Comparison of ENCODE assay signal across 14 cellular contexts in the genomic region with DNA sequence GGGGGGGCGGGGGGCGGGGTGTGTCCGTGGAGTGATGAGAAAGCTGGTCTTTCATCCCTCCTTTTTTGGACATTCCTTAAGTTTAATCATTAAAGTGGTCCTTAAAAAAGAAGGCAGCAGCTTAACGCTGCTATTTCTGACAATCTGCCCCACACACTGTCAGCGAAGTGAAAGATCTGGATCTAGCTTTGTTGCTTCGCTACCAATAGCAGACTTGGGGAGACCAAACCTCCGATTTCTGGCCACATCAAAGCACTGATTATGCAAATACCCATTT. TPM values are rescaled to one million over a fixed set of nuclear protein-coding genes. Genes with fewer than 3 reads are reported as not detected.
DNase-seq lines count a peak whose midpoint lies in the region; ATAC-seq and TF ChIP-seq lines count a peak whose summit lies in the region.
"Had no signal": no experiment of that assay in that cellular context is flagged by ENCODE, and none has a peak within 500 bp of the region (broad histone marks: within the 10 kb centered on the region; RNA-seq: fewer than 3 reads in every experiment).

No MANE protein-coding gene starts in this region.

- no peak overlapping the region for H3K18ac ChIP-seq in mesendoderm (ENCODE audit: low read length)

- DNase-seq in left ventricle myocardium inferior (no peak), cardiac septum (ENCODE audit: low spot score) (no peak), mesendoderm (no peak), aorta (no peak), G401 (ENCODE audit: low spot score) (no peak), dermis blood vessel endothelial cell (no peak), NCI-H1417 treated with DMSO at 0.1 percent for 48 hours (lab: John Stamatoyannopoulos, UW) (no peak)
- DNase-seq in activated CD8-positive, alpha-beta T cell treated with anti-CD3 and anti-CD28 coated beads, Interleukin-2, amount 10 ng/mL, durations not matched to agents 7 days and 5 days = no peak
- DNase-seq: Caco-2, NCI-H2029 had no signal

- POLR2A ChIA-PET in activated CD8-positive, alpha-beta T cell treated with anti-CD3 and anti-CD28 coated beads, Interleukin-2, amount 10 ng/mL, durations not matched to agents 7 days and 5 days (lab: Charles Lee) = no interaction called here

- no peak overlapping the region for H3K9ac ChIP-seq in mesendoderm (ENCODE audit: low read length)

- H3K27ac Mint-ChIP-seq in activated CD8-positive, alpha-beta T cell treated with anti-CD3 and anti-CD28 coated beads, Interleukin-2, amount 10 ng/mL, durations not matched to agents 7 days and 5 days = no peak overlapping the region

- H3K4ac ChIP-seq in mesendoderm (ENCODE audit: low read depth, low read length) = no peak overlapping the region

- H2BK15ac ChIP-seq in mesendoderm (replicated peaks; ENCODE audit: low read depth) = no peak overlapping the region

- TF ChIP-seq CTCF in left ventricle myocardium inferior (IDR thresholded peaks at IDR 0.05; ENCODE audit: borderline replicate concordance) = no peak

- intact Hi-C loops in left ventricle myocardium inferior (cut with micrococcal nuclease) = no loop called here
- intact Hi-C loops in cardiac septum (cut with DNase I) = no loop called here
- intact Hi-C loops in aorta (cut with DNase I) = no loop called here

- H3K4me3 Mint-ChIP-seq in activated CD8-positive, alpha-beta T cell treated with anti-CD3 and anti-CD28 coated beads, Interleukin-2, amount 10 ng/mL, durations not matched to agents 7 days and 5 days = peak overlapping the region; percentile 43

- H3K79me2 ChIP-seq in mesendoderm (ENCODE audit: control insufficient read depth, insufficient read depth, low read length) = no peaks in the 10 kb centered on the region

- CTCF ChIA-PET in activated CD8-positive, alpha-beta T cell treated with anti-CD3 and anti-CD28 coated beads, Interleukin-2, amount 10 ng/mL, durations not matched to agents 7 days and 5 days (lab: Charles Lee) = interaction anchor here (1.1 to 1.6 kb wide), 4 partner anchors 11 to 256 kb away, joined by 3 to 7 read pairs (median 6); no protein-coding TSS in a partner anchor

- H3K27me3 ChIP-seq in left ventricle myocardium inferior (ENCODE audit: low read depth) (peaks cover 100% of the 10 kb centered on the region), mesendoderm (ENCODE audit: insufficient read depth, low read length, poor library complexity) (peaks cover 63% of the 10 kb centered on the region), aorta (ENCODE audit: control insufficient read depth in 1 of 2, insufficient read depth in 2 of 2, low read length in 1 of 2) (no peaks in the 10 kb centered on the region)

- H3K36me3 ChIP-seq in left ventricle myocardium inferior (no peaks in the 10 kb centered on the region), mesendoderm (ENCODE audit: control insufficient read depth, insufficient read depth, low read length) (no peaks in the 10 kb centered on the region), aorta (ENCODE audit: control insufficient read depth in 1 of 2, insufficient read depth in 2 of 2, low read length in 1 of 2) (no peaks in the 10 kb centered on the region)

- H3K4me1 ChIP-seq in left ventricle myocardium inferior = peaks cover 37% of the 10 kb centered on the region
- no peaks in the 10 kb centered on the region for H3K4me1 ChIP-seq in mesendoderm (ENCODE audit: control insufficient read depth, low read depth, low read length)
- H3K4me1 ChIP-seq in aorta (ENCODE audit: control insufficient read depth in 1 of 2, insufficient read depth in 2 of 2, low read length in 2 of 2) = no peaks in the 10 kb centered on the region

- no peak overlapping the region for H2BK120ac ChIP-seq in mesendoderm (ENCODE audit: low read depth, low read length)

- WGBS in mesendoderm (ENCODE audit: extremely low coverage, insufficient coverage, low lambda C conversion rate) = no CpG with 5 or more reads among the region's 7 CpGs
- 1 to 3% methylated on average over 7 of the region's 7 CpGs for WGBS in aorta, 2 donors

- no peak overlapping the region for H3K23ac ChIP-seq in mesendoderm (ENCODE audit: low read length)

- no peaks in the 10 kb centered on the region for H3K9me3 Mint-ChIP-seq in activated CD8-positive, alpha-beta T cell treated with anti-CD3 and anti-CD28 coated beads, Interleukin-2, amount 10 ng/mL, durations not matched to agents 7 days and 5 days (ENCODE audit: insufficient read depth)

- H3K4me3 ChIP-seq in left ventricle myocardium inferior (peak overlapping the region; percentile 39), mesendoderm (ENCODE audit: low read length) (no peak overlapping the region), aorta (ENCODE audit: low read length in 2 of 2) (peak overlapping the region; percentile 10 to 36)

- no peak overlapping the region for H2AK5ac ChIP-seq in mesendoderm (ENCODE audit: low read length)

- no peaks in the 10 kb centered on the region for H3K79me1 ChIP-seq in mesendoderm (ENCODE audit: low read length)

- peak overlapping the region; percentile 16 for H3K4me2 ChIP-seq in mesendoderm (ENCODE audit: low read length)

- H4K5ac ChIP-seq in mesendoderm (ENCODE audit: low read length) = no peak overlapping the region

- H3K9me3 ChIP-seq in left ventricle myocardium inferior (replicated peaks) = no peaks in the 10 kb centered on the region
- no peaks in the 10 kb centered on the region for H3K9me3 ChIP-seq in aorta (ENCODE audit: control insufficient read depth, low read length)
- H3K9me3 ChIP-seq: Caco-2 had no signal

- H2BK5ac ChIP-seq in mesendoderm (ENCODE audit: low read length) = no peak overlapping the region

- peaks cover 77% of the 10 kb centered on the region for H3K27me3 Mint-ChIP-seq in activated CD8-positive, alpha-beta T cell treated with anti-CD3 and anti-CD28 coated beads, Interleukin-2, amount 10 ng/mL, durations not matched to agents 7 days and 5 days (ENCODE audit: low read depth)

- ATAC-seq in activated CD8-positive, alpha-beta T cell treated with anti-CD3 and anti-CD28 coated beads, Interleukin-2, amount 10 ng/mL, durations not matched to agents 7 days and 5 days = no peak
- ATAC-seq in aorta (ENCODE audit: low FRiP score) = no peak
- ATAC-seq: Right ventricle myocardium inferior had no signal

- in situ Hi-C loops in G401 (cut with HindIII; ENCODE audit: low sequenced_read_pairs) = no loop called here

- peaks cover 5% of the 10 kb centered on the region for H3K36me3 Mint-ChIP-seq in activated CD8-positive, alpha-beta T cell treated with anti-CD3 and anti-CD28 coated beads, Interleukin-2, amount 10 ng/mL, durations not matched to agents 7 days and 5 days (ENCODE audit: low read depth)

- H3K4me1 Mint-ChIP-seq in activated CD8-positive, alpha-beta T cell treated with anti-CD3 and anti-CD28 coated beads, Interleukin-2, amount 10 ng/mL, durations not matched to agents 7 days and 5 days (ENCODE audit: low read depth) = peaks cover 45% of the 10 kb centered on the region

- H3K56ac ChIP-seq in mesendoderm (ENCODE audit: low read length) = no peak overlapping the region

- no peak overlapping the region for H3K27ac ChIP-seq in left ventricle myocardium inferior (replicated peaks)
- H3K27ac ChIP-seq in mesendoderm (ENCODE audit: low read depth, low read length) = no peak overlapping the region
- no peak overlapping the region for H3K27ac ChIP-seq in aorta (ENCODE audit: low read depth in 1 of 2, low read length in 2 of 2)
- H3K27ac ChIP-seq: HL-60 had no signal

- no peak overlapping the region for H4K8ac ChIP-seq in mesendoderm (ENCODE audit: low read depth, low read length)

RNA-seq across cellular contexts. Expression of a gene that starts 5.9 kb away (rescaled TPM):
- total RNA-seq in left ventricle myocardium inferior (not detected), cardiac septum (not detected), aorta (not detected), dermis blood vessel endothelial cell (not detected in 2 replicates)
- total RNA-seq in activated CD8-positive, alpha-beta T cell treated with anti-CD3 and anti-CD28 coated beads, Interleukin-2, amount 10 ng/mL, durations not matched to agents 7 days and 5 days = not detected
- not detected for polyA plus RNA-seq in mesendoderm (2013, experiment 1 of 2)
- polyA plus RNA-seq in mesendoderm (2013, experiment 2 of 2) = 0.03 TPM
- polyA plus RNA-seq in aorta = not detected
- not detected in 2 replicates for total RNA-seq in G401 (2014; rRNA removed; shearing (Covaris generic))
- total RNA-seq: Caco-2, dermis microvascular lymphatic vessel endothelial cell, Right ventricle myocardium inferior, sciatic nerve had no signal
